In genomic region chr1:180862305-180862704, GRCh38 we compare ENCODE assay signal across 3 cellular contexts.
TF ChIP-seq lines count a peak whose summit lies in the region.

No MANE protein-coding gene starts in this region.

TF ChIP-seq in liver, 16 proteins besides CTCF, POLR2A, EP300 and RAD21:
- TF ChIP-seq RXRA (IDR thresholded peaks at IDR 0.05) (peak; percentile 75 to 77), FOXA1 (IDR thresholded peaks at IDR 0.05) (no peak), TAF1 (conservative IDR thresholded peaks at IDR 0.05) (no peak), SP1 (IDR thresholded peaks at IDR 0.05) (no peak), JUND (IDR thresholded peaks at IDR 0.05) (peak; percentile 35), MAX (IDR thresholded peaks at IDR 0.05) (peak; percentile 21), GABPA (IDR thresholded peaks at IDR 0.05 in 1 of 2, conservative IDR thresholded peaks at IDR 0.05 in 1 of 2) (no peak), EGR1 (IDR thresholded peaks at IDR 0.05; ENCODE audit: low read depth in 2 of 2) (no peak), ATF3 (IDR thresholded peaks at IDR 0.05) (no peak), HNF4A (conservative IDR thresholded peaks at IDR 0.05) (peak; percentile 34 to 41), ZBTB33 (IDR thresholded peaks at IDR 0.05) (no peak), HNF4G (IDR thresholded peaks at IDR 0.05) (no peak), YY1 (IDR thresholded peaks at IDR 0.05) (no peak), FOXA2 (IDR thresholded peaks at IDR 0.05) (peak; percentile 38), REST (IDR thresholded peaks at IDR 0.05) (no peak), NR2F2 (IDR thresholded peaks at IDR 0.05) (no peak)

TF ChIP-seq in HepG2, 621 proteins besides CTCF, POLR2A, EP300 and RAD21:
- TF ChIP-seq ZSCAN25 (CRISPR knock-in tag; IDR thresholded peaks at IDR 0.05) (no peak), ZNF775 (CRISPR knock-in tag; IDR thresholded peaks at IDR 0.05; ENCODE audit: borderline replicate concordance) (no peak), AKAP8 (CRISPR knock-in tag; IDR thresholded peaks at IDR 0.05) (no peak), HNRNPL (IDR thresholded peaks at IDR 0.05; ENCODE audit: low read depth, low read length) (no peak), CHD4 (IDR thresholded peaks at IDR 0.05; ENCODE audit: borderline replicate concordance, low read length) (no peak)
TF ChIP-seq in HepG2: peak in this region for 0.

TF ChIP-seq in K562, 482 proteins besides CTCF, POLR2A, EP300 and RAD21:
- no peak for TF ChIP-seq CHD2 (IDR thresholded peaks at IDR 0.05; ENCODE audit: low read depth, low read length)
- TF ChIP-seq CREB3L1 (IDR thresholded peaks at IDR 0.05; ENCODE audit: borderline replicate concordance, low read depth) = no peak
- no peak for TF ChIP-seq MIER1 (IDR thresholded peaks at IDR 0.05; ENCODE audit: low read depth)
- no peak for TF ChIP-seq SMAD4 (CRISPR knock-in tag; conservative IDR thresholded peaks at IDR 0.05)
- TF ChIP-seq TOE1 (IDR thresholded peaks at IDR 0.05; ENCODE audit: borderline replicate concordance) = no peak
- TF ChIP-seq TOE1 (CRISPR knock-in tag; IDR thresholded peaks at IDR 0.05; ENCODE audit: borderline replicate concordance, low read depth) = no peak
- no peak for TF ChIP-seq CC2D1A (IDR thresholded peaks at IDR 0.05)
- TF ChIP-seq NFXL1 (CRISPR knock-in tag; IDR thresholded peaks at IDR 0.05) = no peak
- no peak for TF ChIP-seq SETDB1 (IDR thresholded peaks at IDR 0.05; ENCODE audit: low read length)
- no peak for TF ChIP-seq MAFG (tag; conservative IDR thresholded peaks at IDR 0.05)
- TF ChIP-seq PHB (CRISPR knock-in tag; IDR thresholded peaks at IDR 0.05) = no peak
- no peak for TF ChIP-seq GTF2B (IDR thresholded peaks at IDR 0.05; ENCODE audit: extremely low read depth, insufficient read length)
